In genomic region chr9:131529597-131530545, GRCh38 we compare ENCODE assay signal across 8 cellular contexts. TPM values are rescaled to one million over a fixed set of nuclear protein-coding genes. Genes with fewer than 3 reads are reported as not detected.
A peak's percentile ranks its signal among the peaks of the same experiment; 100 is the strongest.
DNase-seq lines count a peak whose midpoint lies in the region; ATAC-seq and TF ChIP-seq lines count a peak whose summit lies in the region.

No MANE protein-coding gene starts in this region.

- no peak for DNase-seq in CD8-positive, alpha-beta memory T cell
- DNase-seq in endodermal cell (no peak), GF-D8 (lab: John Stamatoyannopoulos, UW) (no peak), NK-92 (lab: John Stamatoyannopoulos, UW; ENCODE audit: unreplicated experiment) (no peak), SIG-M5 treated with dmso at 0.1 percent for 504 hours (lab: John Stamatoyannopoulos, UW; ENCODE audit: unreplicated experiment) (no peak)

- peaks cover 4% of the 10 kb centered on the region for H3K36me3 ChIP-seq in CD8-positive, alpha-beta memory T cell (ENCODE audit: insufficient read depth, low read length)
- H3K36me3 ChIP-seq in OCI-LY1 (ENCODE audit: insufficient read depth, low read length) (peaks cover 46% of the 10 kb centered on the region; the same call in 1 of the 2 replicates), endodermal cell (ENCODE audit: control insufficient read depth, insufficient read depth, low read length) (peaks cover 36% of the 10 kb centered on the region), neutrophil (peaks cover 52% of the 10 kb centered on the region)

- WGBS in endodermal cell (ENCODE audit: insufficient coverage in 1 of 2, insufficient read length in 1 of 2), 2 experiments: 69 to 70% methylated on average over 19 to 24 of the region's 24 CpGs

- H3K79me2 ChIP-seq in OCI-LY1 (ENCODE audit: insufficient read depth, low read length): no peaks in the 10 kb centered on the region

- H2AFZ ChIP-seq in OCI-LY1 (ENCODE audit: low read length): no peak overlapping the region

- H3K27ac Mint-ChIP-seq in CD8-positive, alpha-beta memory T cell: peak overlapping the region in 7 of 8 donors; percentile 14 to 79 (median 66)
- peak overlapping the region; percentile 76 for H3K27ac Mint-ChIP-seq in endodermal cell

- peak overlapping the region; percentile 90 for H3K9ac ChIP-seq in OCI-LY1 (ENCODE audit: low read length)
- H3K9ac ChIP-seq in endodermal cell (ENCODE audit: extremely low read depth, low read length, poor library complexity, severe bottlenecking): peak overlapping the region; percentile 56

- no peaks in the 10 kb centered on the region for H3K27me3 Mint-ChIP-seq in CD8-positive, alpha-beta memory T cell
- no peaks in the 10 kb centered on the region for H3K27me3 Mint-ChIP-seq in endodermal cell (ENCODE audit: insufficient read depth)

- H3K9me3 Mint-ChIP-seq in CD8-positive, alpha-beta memory T cell: peaks cover 0 to 2% (median 0%) of the 10 kb centered on the region in 5 donors
- no peaks in the 10 kb centered on the region for H3K9me3 Mint-ChIP-seq in endodermal cell

- TF ChIP-seq CTCF in OCI-LY1 (IDR thresholded peaks at IDR 0.05; ENCODE audit: low read length) (no peak), endodermal cell (conservative IDR thresholded peaks at IDR 0.05) (peak; percentile 35), neutrophil (IDR thresholded peaks at IDR 0.05) (no peak)

- H3K4me1 ChIP-seq in CD8-positive, alpha-beta memory T cell (ENCODE audit: insufficient read depth, low read length): peaks cover 20% of the 10 kb centered on the region
- peaks cover 17% of the 10 kb centered on the region for H3K4me1 ChIP-seq in OCI-LY1 (ENCODE audit: insufficient read depth, low read length, severe bottlenecking)
- H3K4me1 ChIP-seq in endodermal cell (ENCODE audit: control insufficient read depth, insufficient read depth, low read length): peaks cover 5% of the 10 kb centered on the region
- H3K4me1 ChIP-seq in neutrophil (ENCODE audit: control insufficient read depth in 1 of 2, insufficient read depth in 1 of 2, low read depth in 1 of 2, low read length in 1 of 2): peaks cover 11 to 15% of the 10 kb centered on the region in 2 experiments

- no peaks in the 10 kb centered on the region for H3F3A ChIP-seq in OCI-LY1 (ENCODE audit: insufficient read depth, low read length)

- H3K9me3 ChIP-seq in CD8-positive, alpha-beta memory T cell (ENCODE audit: low read length): no peaks in the 10 kb centered on the region
- no peaks in the 10 kb centered on the region for H3K9me3 ChIP-seq in OCI-LY1 (ENCODE audit: low read length)
- no peaks in the 10 kb centered on the region for H3K9me3 ChIP-seq in endodermal cell (ENCODE audit: control insufficient read depth, low read length)
- H3K9me3 ChIP-seq in neutrophil: no peaks in the 10 kb centered on the region

- H3K27me3 ChIP-seq in CD8-positive, alpha-beta memory T cell (ENCODE audit: insufficient read depth, low read length, poor library complexity, severe bottlenecking): no peaks in the 10 kb centered on the region
- no peaks in the 10 kb centered on the region for H3K27me3 ChIP-seq in OCI-LY1 (ENCODE audit: insufficient read depth, low read length)
- H3K27me3 ChIP-seq in endodermal cell (ENCODE audit: control insufficient read depth, insufficient read depth, low read length, poor library complexity, severe bottlenecking): no peaks in the 10 kb centered on the region
- no peaks in the 10 kb centered on the region for H3K27me3 ChIP-seq in neutrophil

- no peaks in the 10 kb centered on the region for H4K20me1 ChIP-seq in OCI-LY1 (ENCODE audit: insufficient read depth, low read length)

- CTCF ChIA-PET in CD8-positive, alpha-beta memory T cell (lab: Charles Lee): no interaction called here

- peak overlapping the region; percentile 63 to 81 (median 69) for H3K4me3 Mint-ChIP-seq in CD8-positive, alpha-beta memory T cell
- peak overlapping the region; percentile 76 for H3K4me3 Mint-ChIP-seq in endodermal cell

- H3K4me1 Mint-ChIP-seq in CD8-positive, alpha-beta memory T cell: peaks cover 23 to 30% (median 24%) of the 10 kb centered on the region in 3 donors
- H3K4me1 Mint-ChIP-seq in endodermal cell: peaks cover 10% of the 10 kb centered on the region

- ATAC-seq in GM21526 (IDR thresholded peaks at IDR 0.05; ENCODE audit: low FRiP score, unreplicated experiment): no peak

- H3K36me3 Mint-ChIP-seq in CD8-positive, alpha-beta memory T cell: peaks cover 0 to 50% (median 8%) of the 10 kb centered on the region in 3 donors
- H3K36me3 Mint-ChIP-seq in endodermal cell (ENCODE audit: low read depth): peaks cover 30% of the 10 kb centered on the region

- H3K4me3 ChIP-seq in CD8-positive, alpha-beta memory T cell (ENCODE audit: low read length): peak overlapping the region; percentile 66
- H3K4me3 ChIP-seq in OCI-LY1 (ENCODE audit: low read depth, low read length, poor library complexity, severe bottlenecking): peak overlapping the region; percentile 71
- H3K4me3 ChIP-seq in endodermal cell (ENCODE audit: low read length): peak overlapping the region; percentile 85
- peak overlapping the region; percentile 72 to 97 for H3K4me3 ChIP-seq in neutrophil (ENCODE audit: low read depth in 1 of 2, low read length in 1 of 2)

- POLR2A ChIA-PET in CD8-positive, alpha-beta memory T cell (lab: Charles Lee): no interaction called here

- H3K4me2 ChIP-seq in OCI-LY1 (ENCODE audit: low read length): peak overlapping the region; percentile 94

- H3K9me2 ChIP-seq in OCI-LY1 (ENCODE audit: low read depth, low read length): no peaks in the 10 kb centered on the region

- peak overlapping the region; percentile 54 for H3K27ac ChIP-seq in CD8-positive, alpha-beta memory T cell (ENCODE audit: low read depth, low read length)
- H3K27ac ChIP-seq in OCI-LY1 (ENCODE audit: low read depth, low read length, poor library complexity, severe bottlenecking) (peak overlapping the region; percentile 38), endodermal cell (ENCODE audit: low read depth, low read length) (no peak overlapping the region), neutrophil (peak overlapping the region; percentile 66)

RNA-seq across cellular contexts. Expression of gene UCK1, which starts 1.2 kb away (rescaled TPM):
- 10 to 100 TPM; 22.2 to 23.1 TPM for total RNA-seq in CD8-positive, alpha-beta memory T cell
- 34.4 TPM for polyA plus RNA-seq in CD8-positive, alpha-beta memory T cell
- total RNA-seq in endodermal cell: 10 to 100 TPM; 37.9 to 42.9 TPM
- 28.4 TPM for polyA plus RNA-seq in endodermal cell (2013, experiment 1 of 2)
- 23.8 TPM for polyA plus RNA-seq in endodermal cell (2013, experiment 2 of 2)

RNA-seq across cellular contexts. Expression of gene PRRT1B, which starts 15.5 kb away (rescaled TPM):
- not detected for total RNA-seq in CD8-positive, alpha-beta memory T cell
- not detected for polyA plus RNA-seq in CD8-positive, alpha-beta memory T cell
- 10 to 100 TPM; 42.9 to 71.4 TPM for total RNA-seq in endodermal cell
- 0.93 TPM for polyA plus RNA-seq in endodermal cell (2013, experiment 1 of 2)
- 1.1 TPM for polyA plus RNA-seq in endodermal cell (2013, experiment 2 of 2)

RNA-seq across cellular contexts. Expression of gene POMT1, which starts 27.2 kb away (rescaled TPM):
- 10 to 100 TPM; 31.6 to 35.3 TPM for total RNA-seq in CD8-positive, alpha-beta memory T cell
- 18.4 TPM for polyA plus RNA-seq in CD8-positive, alpha-beta memory T cell
- 10 to 100 TPM; 42.3 to 53.8 TPM for total RNA-seq in endodermal cell
- polyA plus RNA-seq in endodermal cell (2013, experiment 1 of 2): 42.0 TPM
- polyA plus RNA-seq in endodermal cell (2013, experiment 2 of 2): 35.6 TPM

Comparison
In these comparisons a context has a peak if more than half of its experiments do, and no peak if none do; other contexts are left out.
1. RNA of gene PRRT1B, which starts 15.5 kb away (total RNA-seq): 42.9 to 71.4 TPM in endodermal cell; not detected in CD8-positive, alpha-beta memory T cell; every median in the first group is over 10 times any median in the second.
2. Peak in every context shown above with its lines, with median percentiles within 50 percentile points of each other: H3K4me3 ChIP-seq.